Comparison of ENCODE assay signal across 12 cellular contexts in genomic region chr2:10229462-10230099, GRCh38.
"Had no signal": no experiment of that assay in that cellular context is flagged by ENCODE, and none has a peak within 500 bp of the region (broad histone marks: within the 10 kb centered on the region; RNA-seq: fewer than 3 reads in every experiment).

No MANE protein-coding gene starts in this region.

- DNase-seq: activated CD4-positive, alpha-beta T cell treated with anti-CD3 and anti-CD28 coated beads for 48 hours; activated CD8-positive, alpha-beta T cell treated with anti-CD3 and anti-CD28 coated beads, Interleukin-2, amount 10 ng/mL, durations not matched to agents 7 days and 5 days; activated effector memory CD4-positive, alpha-beta T cell treated with Interleukin-2 at 50 U/mL for 16 hours; natural killer cell; occipital lobe; thyroid gland; WERI-Rb-1 had no signal

- H3K4me1 ChIP-seq: breast epithelium had no signal

- ATAC-seq: activated CD8-positive, alpha-beta T cell treated with anti-CD3 and anti-CD28 coated beads, Interleukin-2, amount 10 ng/mL, durations not matched to agents 7 days and 5 days; natural killer cell; T-cell had no signal

- H3K27ac Mint-ChIP-seq: activated CD8-positive, alpha-beta T cell treated with anti-CD3 and anti-CD28 coated beads, Interleukin-2, amount 10 ng/mL, durations not matched to agents 7 days and 5 days; activated naive CD8-positive, alpha-beta T cell; natural killer cell; T-cell had no signal

- H3K27me3 ChIP-seq: breast epithelium, esophagus muscularis mucosa, thyroid gland had no signal

- H3K4me3 Mint-ChIP-seq: activated CD8-positive, alpha-beta T cell treated with anti-CD3 and anti-CD28 coated beads, Interleukin-2, amount 10 ng/mL, durations not matched to agents 7 days and 5 days; activated naive CD8-positive, alpha-beta T cell; natural killer cell; T-cell had no signal

- H3K36me3 ChIP-seq: breast epithelium, esophagus muscularis mucosa, thyroid gland, WERI-Rb-1 had no signal

- H3K27ac ChIP-seq: breast epithelium, esophagus muscularis mucosa, SK-N-MC, thyroid gland, WERI-Rb-1 had no signal

- H3K27me3 Mint-ChIP-seq: activated naive CD8-positive, alpha-beta T cell; T-cell had no signal

- H3K4me3 ChIP-seq: breast epithelium, esophagus muscularis mucosa, SK-N-MC, thyroid gland had no signal

- H3K9me3 ChIP-seq: breast epithelium, esophagus muscularis mucosa, thyroid gland had no signal

- H3K36me3 Mint-ChIP-seq: activated naive CD8-positive, alpha-beta T cell; natural killer cell; T-cell had no signal
